Comparison of ENCODE assay signal across 8 cellular contexts in the genomic region with DNA sequence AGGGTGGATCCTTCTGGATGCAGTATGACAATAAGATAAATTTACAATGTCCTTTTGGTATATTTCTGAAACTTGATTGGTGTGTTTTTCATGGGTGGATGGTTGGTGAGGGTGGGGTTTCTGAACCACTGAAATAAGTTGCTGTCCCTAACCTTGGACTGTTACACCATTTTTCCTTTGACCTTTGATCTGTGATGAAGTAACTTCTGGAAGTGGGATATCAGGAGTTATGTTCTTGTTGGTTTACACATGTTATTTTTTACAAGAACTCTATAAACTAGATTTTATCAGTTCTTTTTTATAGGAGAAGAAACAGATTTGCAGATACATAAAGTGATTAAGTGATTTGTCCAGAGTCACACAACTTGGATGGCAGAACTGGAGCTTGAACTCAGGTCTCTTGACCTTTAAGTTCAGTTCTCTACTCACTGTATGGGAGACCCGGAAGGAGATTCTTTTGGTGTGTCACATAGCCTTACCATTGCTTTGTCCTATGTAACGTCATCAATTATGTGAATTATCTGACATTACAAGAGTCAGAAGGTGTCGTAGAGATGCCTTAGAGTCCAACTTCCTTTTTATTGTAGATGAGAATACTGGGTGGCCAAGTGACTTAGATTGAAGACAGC. TPM values are rescaled to one million over a fixed set of nuclear protein-coding genes. Genes with fewer than 3 reads are reported as not detected.
DNase-seq lines count a peak whose midpoint lies in the region; ATAC-seq and TF ChIP-seq lines count a peak whose summit lies in the region.
"Not testable (repeated sequence)": the region's sequence is repeated elsewhere in the genome, so short reads cannot be mapped to it uniquely, and the experiment has no call there.
"Had no signal": no experiment of that assay in that cellular context is flagged by ENCODE, and none has a peak within 500 bp of the region (broad histone marks: within the 10 kb centered on the region; RNA-seq: fewer than 3 reads in every experiment).

No MANE protein-coding gene starts in this region.

- not testable (repeated sequence) for H3K36me3 ChIP-seq in IMR-90 (ENCODE audit: control insufficient read depth, insufficient read depth, low read length); breast epithelium; gastroesophageal sphincter; left lung; osteoblast (ENCODE audit: insufficient read depth, low read length); tibial nerve

- not testable (repeated sequence) for H2BK20ac ChIP-seq in IMR-90 (ENCODE audit: low read depth, low read length)

- not testable (repeated sequence) for H3K4ac ChIP-seq in IMR-90 (ENCODE audit: low read depth, low read length)

- H3K14ac ChIP-seq in IMR-90 (replicated peaks; ENCODE audit: low read depth, low read length) = 0 out of 2 replicates have a peak overlapping the region, but pooled peaks have one; percentile 87

- dilution Hi-C loops in IMR-90 (cut with HindIII; ENCODE audit: low sequenced_read_pairs, unreplicated experiment) = not testable (repeated sequence)

- peak overlapping the region; percentile 56 for H3K27ac Mint-ChIP-seq in stimulated activated effector memory CD8-positive, alpha-beta T cell treated with anti-CD3 and anti-CD28 coated beads, Interleukin-12 subunit alpha, Interleukin-12 subunit beta, amount 100 ng/mL, for 72 hours

- no CpG with 5 or more reads among the region's 3 CpGs for WGBS in IMR-90 (ENCODE audit: extremely low coverage in 2 of 2, insufficient read length in 1 of 2), 2 experiments
- WGBS in gastroesophageal sphincter (ENCODE audit: low coverage in 1 of 2), 2 donors = no CpG with 5 or more reads among the region's 3 CpGs
- 84 to 96% methylated on average over 3 of the region's 3 CpGs for WGBS in tibial nerve, 2 donors

- TF ChIP-seq EP300 in gastroesophageal sphincter (IDR thresholded peaks at IDR 0.05) = not testable (repeated sequence)
- TF ChIP-seq EP300 in tibial nerve (IDR thresholded peaks at IDR 0.05) = peak in 1 of 2 donors; percentile 22

- not testable (repeated sequence) for H2AK5ac ChIP-seq in IMR-90 (ENCODE audit: low read depth, low read length)

- peaks cover 13 to 46% of the 10 kb centered on the region in 2 experiments; a peak in 3 of 4 replicates for H3K79me1 ChIP-seq in IMR-90 (ENCODE audit: low read depth in 1 of 2, low read length in 2 of 2)

- BruUV-seq in IMR-90 (replicated peaks; lab: Mats Ljungman, UMichigan) = not testable (repeated sequence)

- not testable (repeated sequence) for H3K9me3 Mint-ChIP-seq in stimulated activated effector memory CD8-positive, alpha-beta T cell treated with anti-CD3 and anti-CD28 coated beads, Interleukin-12 subunit alpha, Interleukin-12 subunit beta, amount 100 ng/mL, for 72 hours

- H2AFZ ChIP-seq in IMR-90 (replicated peaks; ENCODE audit: low read length, poor library complexity); osteoblast (ENCODE audit: low read length): not testable (repeated sequence)

- not testable (repeated sequence) for TF ChIP-seq CTCF in IMR-90 (conservative IDR thresholded peaks at IDR 0.05; ENCODE audit: low read depth, low read length); breast epithelium (IDR thresholded peaks at IDR 0.05); gastroesophageal sphincter (IDR thresholded peaks at IDR 0.05); left lung (IDR thresholded peaks at IDR 0.05); osteoblast (IDR thresholded peaks at IDR 0.05; ENCODE audit: extremely low read depth, low read depth, low read length); tibial nerve (IDR thresholded peaks at IDR 0.05)

- in situ Hi-C loops in IMR-90 (cut with MboI; ENCODE audit: low sequenced_read_pairs) = not testable (repeated sequence)

- not testable (repeated sequence) for H3K9me3 ChIP-seq in IMR-90 (ENCODE audit: control insufficient read depth, insufficient read depth, low read length); breast epithelium; gastroesophageal sphincter; left lung; osteoblast (ENCODE audit: low read depth, low read length); tibial nerve

- H3K27ac ChIP-seq in IMR-90 (ENCODE audit: insufficient read depth, low read length); osteoblast (ENCODE audit: low read depth, low read length): not testable (repeated sequence)
- H3K27ac ChIP-seq in breast epithelium = peak overlapping the region; percentile 73 to 76
- H3K27ac ChIP-seq in gastroesophageal sphincter = peak overlapping the region; percentile 76 to 89 (median 85)
- H3K27ac ChIP-seq in left lung = peak overlapping the region; percentile 28 to 55
- peak overlapping the region in 3 of 4 donors; percentile 32 to 92 (median 81) for H3K27ac ChIP-seq in tibial nerve

- H4K20me1 ChIP-seq in IMR-90 (ENCODE audit: insufficient read depth, low read length) = peaks cover 44% of the 10 kb centered on the region
- H4K20me1 ChIP-seq in osteoblast (ENCODE audit: insufficient read depth, low read length) = not testable (repeated sequence)

- not testable (repeated sequence) for H3K56ac ChIP-seq in IMR-90 (ENCODE audit: extremely low read depth, insufficient read depth, low read length)

- H3K4me1 Mint-ChIP-seq in stimulated activated effector memory CD8-positive, alpha-beta T cell treated with anti-CD3 and anti-CD28 coated beads, Interleukin-12 subunit alpha, Interleukin-12 subunit beta, amount 100 ng/mL, for 72 hours = peaks cover 28% of the 10 kb centered on the region

- peak overlapping the region; percentile 89 for H2AK9ac ChIP-seq in IMR-90 (replicated peaks; ENCODE audit: low read depth, low read length, poor library complexity)

- TF ChIP-seq POLR2A in IMR-90 (IDR thresholded peaks at IDR 0.05; ENCODE audit: low read depth, low read length); breast epithelium (IDR thresholded peaks at IDR 0.05); gastroesophageal sphincter (IDR thresholded peaks at IDR 0.05); tibial nerve (IDR thresholded peaks at IDR 0.05): not testable (repeated sequence)

- not testable (repeated sequence) for TF ChIP-seq RAD21 in IMR-90 (IDR thresholded peaks at IDR 0.05; ENCODE audit: low read length)

- not testable (repeated sequence) for ATAC-seq in IMR-90 (ENCODE audit: low read depth); gastroesophageal sphincter; left lung; stimulated activated effector memory CD8-positive, alpha-beta T cell treated with anti-CD3 and anti-CD28 coated beads, Interleukin-12 subunit alpha, Interleukin-12 subunit beta, amount 100 ng/mL, for 72 hours

- not testable (repeated sequence) for H3K36me3 Mint-ChIP-seq in stimulated activated effector memory CD8-positive, alpha-beta T cell treated with anti-CD3 and anti-CD28 coated beads, Interleukin-12 subunit alpha, Interleukin-12 subunit beta, amount 100 ng/mL, for 72 hours

- not testable (repeated sequence) for H4K91ac ChIP-seq in IMR-90 (ENCODE audit: insufficient read depth, low read depth, low read length)

- not testable (repeated sequence) for H3K9ac ChIP-seq in IMR-90 (ENCODE audit: low read depth, low read length)

- H4K8ac ChIP-seq in IMR-90 (ENCODE audit: low read depth in 2 of 2, low read length in 2 of 2) = not testable (repeated sequence)

- H3K9me1 ChIP-seq in IMR-90 (ENCODE audit: insufficient read depth, low read length) = peaks cover 15% of the 10 kb centered on the region

- H3K4me3 ChIP-seq in IMR-90 (ENCODE audit: insufficient read depth, low read depth, low read length); breast epithelium; gastroesophageal sphincter; left lung; osteoblast (ENCODE audit: insufficient read depth, low read length); tibial nerve: not testable (repeated sequence)

- not testable (repeated sequence) for H2BK120ac ChIP-seq in IMR-90 (ENCODE audit: low read depth, low read length)

- H3K18ac ChIP-seq in IMR-90 (ENCODE audit: low read depth, low read length) = not testable (repeated sequence)

- peak overlapping the region; percentile 52 for H3K23ac ChIP-seq in IMR-90 (ENCODE audit: low read depth, low read length)

- H3K4me2 ChIP-seq in IMR-90 (ENCODE audit: low read depth, low read length) = not testable (repeated sequence)
- peak overlapping the region; percentile 4 for H3K4me2 ChIP-seq in osteoblast (ENCODE audit: insufficient read depth, low read length)

- peaks cover 15% of the 10 kb centered on the region for H3K4me1 ChIP-seq in IMR-90 (ENCODE audit: control insufficient read depth, insufficient read depth, low read length)
- H3K4me1 ChIP-seq in breast epithelium = peaks cover 0 to 14% of the 10 kb centered on the region in 2 donors
- peaks cover 26 to 81% (median 28%) of the 10 kb centered on the region in 3 donors for H3K4me1 ChIP-seq in gastroesophageal sphincter
- H3K4me1 ChIP-seq in left lung = peaks cover 24 to 46% of the 10 kb centered on the region in 2 donors
- peaks cover 45% of the 10 kb centered on the region for H3K4me1 ChIP-seq in osteoblast (ENCODE audit: insufficient read depth, low read length)
- H3K4me1 ChIP-seq in tibial nerve = peaks cover 0 to 77% (median 32%) of the 10 kb centered on the region in 4 donors

- intact Hi-C loops in IMR-90 (cut with micrococcal nuclease); breast epithelium (cut with DNase I; ENCODE audit: low total_unique reads); left lung (cut with DNase I): not testable (repeated sequence)

- H3K4me3 Mint-ChIP-seq in stimulated activated effector memory CD8-positive, alpha-beta T cell treated with anti-CD3 and anti-CD28 coated beads, Interleukin-12 subunit alpha, Interleukin-12 subunit beta, amount 100 ng/mL, for 72 hours = not testable (repeated sequence)

- not testable (repeated sequence) for H4K5ac ChIP-seq in IMR-90 (ENCODE audit: low read depth, low read length)

- peaks cover 58% of the 10 kb centered on the region for H3K79me2 ChIP-seq in osteoblast (ENCODE audit: insufficient read depth, low read length)

- H3K27me3 ChIP-seq in IMR-90 (ENCODE audit: control insufficient read depth, insufficient read depth, low read length); breast epithelium; gastroesophageal sphincter; left lung; osteoblast (ENCODE audit: insufficient read depth, low read length); tibial nerve: not testable (repeated sequence)

- not testable (repeated sequence) for DNase-seq in IMR-90; breast epithelium (ENCODE audit: low spot score in 2 of 2); left lung; osteoblast (ENCODE audit: insufficient read length, low spot score, missing footprints); stimulated activated effector memory CD8-positive, alpha-beta T cell treated with anti-CD3 and anti-CD28 coated beads, Interleukin-12 subunit alpha, Interleukin-12 subunit beta, amount 100 ng/mL, for 72 hours (ENCODE audit: low spot score in 2 of 2); tibial nerve (ENCODE audit: low spot score in 2 of 2)

- CTCF ChIA-PET in IMR-90 (lab: Yijun Ruan, JAX) = not testable (repeated sequence)

- not testable (repeated sequence) for H2BK5ac ChIP-seq in IMR-90 (ENCODE audit: low read depth, low read length, poor library complexity, severe bottlenecking)

- POLR2A ChIA-PET in IMR-90 (lab: Charles Lee; ENCODE audit: unreplicated experiment) = not testable (repeated sequence)

- H2BK15ac ChIP-seq in IMR-90 (ENCODE audit: low read depth, low read length) = not testable (repeated sequence)

RNA-seq across cellular contexts. Expression of a gene that starts 21.7 kb away (rescaled TPM):
- total RNA-seq in IMR-90 (2012; rRNA removed) = 44.1 and 45.5 TPM in 2 replicates
- polyA plus RNA-seq in IMR-90 (2012; rRNA removed) = 18.4 and 18.7 TPM in 2 replicates
- 9.4 and 10.4 TPM in 2 replicates for polyA plus RNA-seq in IMR-90 (2012; cell fraction: cytosol; rRNA removed)
- 23.1 and 26.8 TPM in 2 replicates for polyA plus RNA-seq in IMR-90 (2012; cell fraction: nucleus; rRNA removed; ENCODE audit: low replicate concordance)
- 10 to 100 TPM; 33.4 to 61.0 (median 53.7) TPM for total RNA-seq in breast epithelium
- 100 to 1,000 TPM in 2 of 4 donors, 10 to 100 TPM in 2; 62.3 to 110 (median 92.5) TPM for total RNA-seq in gastroesophageal sphincter
- 10 to 100 TPM; 70.9 to 94.4 TPM for total RNA-seq in left lung
- 45.7 and 46.7 TPM in 2 replicates for total RNA-seq in osteoblast
- 10 to 100 TPM; 42.2 to 45.1 (median 43.6) TPM for total RNA-seq in tibial nerve

RNA-seq across cellular contexts. Expression of a gene that starts 47.4 kb away (rescaled TPM):
- total RNA-seq in IMR-90 (2012; rRNA removed) (0.18 and 0.28 TPM in 2 replicates), breast epithelium (100 to 1,000 TPM in 1 of 3 donors, 10 to 100 TPM in 2; 27.1 to 114 (median 61.0) TPM), gastroesophageal sphincter (10 to 100 TPM; 26.3 to 38.9 (median 34.7) TPM), left lung (10 to 100 TPM; 18.9 to 25.6 TPM), osteoblast (7.2 and 16.2 TPM in 2 replicates), tibial nerve (100 to 1,000 TPM in 1 of 4 donors, 10 to 100 TPM in 3; 35.8 to 156 (median 83.7) TPM)
- polyA plus RNA-seq in IMR-90 (2012; rRNA removed) = 3.1 and 5.8 TPM in 2 replicates
- 0.58 and 3.1 TPM in 2 replicates for polyA plus RNA-seq in IMR-90 (2012; cell fraction: cytosol; rRNA removed)
- 15.2 and 20.3 TPM in 2 replicates for polyA plus RNA-seq in IMR-90 (2012; cell fraction: nucleus; rRNA removed; ENCODE audit: low replicate concordance)
- total RNA-seq: A673 had no signal
